1 cellular context compared by ENCODE assay signal in the genomic region with DNA sequence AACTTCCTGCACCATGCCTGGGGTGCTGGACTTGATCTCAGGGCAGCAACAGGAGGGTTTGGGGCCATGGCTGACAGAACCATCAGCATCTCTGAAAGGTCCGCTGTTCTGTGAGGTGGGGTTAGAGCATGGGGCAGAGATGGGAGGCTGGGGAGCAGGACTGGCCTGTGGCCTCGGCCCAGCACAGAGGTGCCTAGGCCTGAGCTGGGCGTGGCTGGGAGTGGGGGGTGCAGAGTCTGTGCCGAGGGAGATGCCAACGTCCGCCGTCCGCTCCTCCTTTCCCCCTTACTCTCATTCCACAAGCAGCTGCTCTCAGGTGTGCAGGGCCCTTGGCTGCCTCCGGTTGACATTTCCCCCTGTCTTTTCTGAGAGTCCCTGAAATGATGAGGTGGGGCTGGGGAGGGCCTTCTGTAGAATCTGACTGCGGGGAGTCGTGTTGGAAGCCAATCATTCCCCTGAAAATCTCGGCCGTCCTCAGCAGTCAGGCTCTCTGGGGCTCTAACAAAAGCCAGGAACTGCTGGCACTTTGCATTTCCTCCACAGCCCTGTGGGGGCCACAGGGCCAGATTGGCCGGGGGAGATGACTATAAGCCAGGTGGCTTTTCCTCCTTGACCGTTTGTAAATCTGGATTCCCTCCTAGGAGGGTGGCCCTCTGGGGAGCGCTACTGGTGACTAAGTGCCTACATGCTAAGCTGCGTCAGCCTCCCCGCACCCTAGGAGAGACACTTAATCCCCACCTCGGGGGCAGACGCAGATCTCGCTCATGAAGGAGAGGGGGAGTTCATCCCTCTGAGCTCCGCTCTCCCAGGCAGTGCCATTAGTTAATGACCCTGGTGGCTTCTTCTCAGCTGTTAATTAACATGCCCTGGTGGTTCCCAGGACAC.
A peak's percentile ranks its signal among the peaks of the same experiment; 100 is the strongest.
TF ChIP-seq lines count a peak whose summit lies in the region.

No MANE protein-coding gene starts in this region.

TF ChIP-seq in H1, 55 proteins besides CTCF, POLR2A, EP300 and RAD21:
- no peak for TF ChIP-seq TEAD4 (IDR thresholded peaks at IDR 0.05; ENCODE audit: low read depth, low read length)
- 0 out of 2 replicates have a peak, but pooled peaks have one; percentile 25 for TF ChIP-seq E2F6 (IDR thresholded peaks at IDR 0.05)
- peak in 1 of 2 experiments; percentile 42; a peak in 1 of 4 replicates for TF ChIP-seq SIN3A (conservative IDR thresholded peaks at IDR 0.05 in 1 of 2, IDR thresholded peaks at IDR 0.05 in 1 of 2; ENCODE audit: low read depth in 1 of 2, low read length in 2 of 2)
- TF ChIP-seq SP2 (IDR thresholded peaks at IDR 0.05; ENCODE audit: low read length): no peak
- no peak for TF ChIP-seq NRF1 (IDR thresholded peaks at IDR 0.05; ENCODE audit: low read depth, low read length)
- TF ChIP-seq HDAC6 (IDR thresholded peaks at IDR 0.05; ENCODE audit: low read depth, low read length): no peak
- no peak for TF ChIP-seq GTF2F1 (IDR thresholded peaks at IDR 0.05; ENCODE audit: borderline replicate concordance, low read depth, low read length)
- TF ChIP-seq TCF12 (IDR thresholded peaks at IDR 0.05; ENCODE audit: low read depth, low read length): peak; percentile 85; the same call in 1 of the 2 replicates
- peak; percentile 56; the same call in 1 of the 2 replicates for TF ChIP-seq TAF1 (IDR thresholded peaks at IDR 0.05; ENCODE audit: low read depth, low read length)
- TF ChIP-seq TBP (IDR thresholded peaks at IDR 0.05; ENCODE audit: low read depth, low read length): 0 out of 2 replicates have a peak, but pooled peaks have one; percentile 17
- TF ChIP-seq SAP30 (IDR thresholded peaks at IDR 0.05; ENCODE audit: insufficient read depth, insufficient replicate concordance, low read length): no peak
- TF ChIP-seq CEBPB (IDR thresholded peaks at IDR 0.05; ENCODE audit: low read depth, low read length): no peak
- TF ChIP-seq, protein P1, sequence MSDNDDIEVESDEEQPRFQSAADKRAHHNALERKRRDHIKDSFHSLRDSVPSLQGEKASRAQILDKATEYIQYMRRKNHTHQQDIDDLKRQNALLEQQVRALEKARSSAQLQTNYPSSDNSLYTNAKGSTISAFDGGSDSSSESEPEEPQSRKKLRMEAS (IDR thresholded peaks at IDR 0.05): peak; percentile 30; the same call in 1 of the 2 replicates
- TF ChIP-seq JUN (IDR thresholded peaks at IDR 0.05; ENCODE audit: low read depth, low read length): no peak
- peak; percentile 26 for TF ChIP-seq ASH2L (IDR thresholded peaks at IDR 0.05; ENCODE audit: low read length)
